Comparison of ENCODE assay signal across 8 cellular contexts in the genomic region with DNA sequence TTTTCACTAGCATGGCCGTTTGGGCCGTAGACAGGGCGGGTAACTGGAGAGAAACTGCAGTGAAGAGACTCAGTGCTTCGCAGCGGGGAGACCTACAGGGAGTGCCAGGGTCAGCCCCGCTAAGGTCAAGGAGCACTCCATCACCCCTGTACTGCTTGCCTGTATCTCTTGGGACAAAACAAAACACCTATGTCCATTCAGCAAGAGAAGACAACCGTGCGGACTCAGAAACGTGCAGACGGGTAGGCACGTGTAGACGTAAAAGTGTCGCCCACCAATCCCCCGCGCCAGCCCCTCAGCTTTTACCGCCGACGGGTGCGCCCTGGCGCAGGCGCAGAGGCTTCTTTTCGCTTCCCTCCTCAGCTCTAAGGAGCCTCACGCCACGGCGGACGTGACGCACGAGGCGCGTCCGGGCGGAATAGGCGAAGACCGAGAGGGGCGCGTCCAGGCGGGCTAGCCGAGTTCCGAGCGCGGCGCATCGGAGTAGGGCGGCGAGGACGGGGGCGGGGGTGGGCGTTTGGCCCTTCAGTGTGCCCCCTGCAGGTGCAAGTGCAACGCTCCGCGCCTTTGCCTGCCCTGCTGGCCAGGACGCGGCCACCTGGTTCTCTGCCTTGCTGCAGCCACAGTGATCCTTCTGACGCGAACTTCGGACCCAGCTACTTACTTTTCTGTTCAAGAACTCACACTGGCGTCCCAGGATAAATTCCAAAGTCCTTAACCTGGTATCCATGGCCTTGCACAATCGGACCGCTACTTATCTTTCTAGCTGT. TPM values are rescaled to one million over a fixed set of nuclear protein-coding genes. Genes with fewer than 3 reads are reported as not detected.
DNase-seq lines count a peak whose midpoint lies in the region; ATAC-seq and TF ChIP-seq lines count a peak whose summit lies in the region.

No MANE protein-coding gene starts in this region.

- peak overlapping the region; percentile 92 for H3K27ac Mint-ChIP-seq in activated T-helper 17 cell treated with anti-CD3 and anti-CD28 coated beads, Interleukin-2, amount 50 U/mL, for 72 hours
- H3K27ac Mint-ChIP-seq in natural killer cell: peak overlapping the region; percentile 89 to 96

- intact Hi-C loops in natural killer cell (cut with micrococcal nuclease): loop anchor here (10.0 kb wide), 2 partner anchors 369 to 749 kb away; a partner anchor contains a TSS

- peaks cover 13% of the 10 kb centered on the region for H3K4me1 Mint-ChIP-seq in activated T-helper 17 cell treated with anti-CD3 and anti-CD28 coated beads, Interleukin-2, amount 50 U/mL, for 72 hours
- H3K4me1 Mint-ChIP-seq in natural killer cell: peaks cover 45 to 51% of the 10 kb centered on the region in 2 donors

- TF ChIP-seq CTCF in fibroblast of mammary gland (conservative IDR thresholded peaks at IDR 0.05; ENCODE audit: control insufficient read depth, insufficient read depth, low read depth, low read length) (peak; percentile 32), natural killer cell (IDR thresholded peaks at IDR 0.05) (peak; percentile 62)

- H3K4me3 ChIP-seq in fibroblast of mammary gland (ENCODE audit: control insufficient read depth, low read depth, low read length): peak overlapping the region; percentile 72

- H3K4me3 Mint-ChIP-seq in activated T-helper 17 cell treated with anti-CD3 and anti-CD28 coated beads, Interleukin-2, amount 50 U/mL, for 72 hours: peak overlapping the region; percentile 94
- peak overlapping the region; percentile 90 for H3K4me3 Mint-ChIP-seq in natural killer cell

- H3K36me3 Mint-ChIP-seq in activated T-helper 17 cell treated with anti-CD3 and anti-CD28 coated beads, Interleukin-2, amount 50 U/mL, for 72 hours (ENCODE audit: low read depth): peaks cover 12% of the 10 kb centered on the region
- no peaks in the 10 kb centered on the region for H3K36me3 Mint-ChIP-seq in natural killer cell

- no peaks in the 10 kb centered on the region for H3K27me3 Mint-ChIP-seq in activated T-helper 17 cell treated with anti-CD3 and anti-CD28 coated beads, Interleukin-2, amount 50 U/mL, for 72 hours
- no peaks in the 10 kb centered on the region for H3K27me3 Mint-ChIP-seq in natural killer cell (ENCODE audit: low read depth in 2 of 2)

- H3K9me3 Mint-ChIP-seq in activated T-helper 17 cell treated with anti-CD3 and anti-CD28 coated beads, Interleukin-2, amount 50 U/mL, for 72 hours: no peaks in the 10 kb centered on the region
- no peaks in the 10 kb centered on the region for H3K9me3 Mint-ChIP-seq in natural killer cell

- DNase-seq in ELR (ENCODE audit: low read depth) (peak; percentile 98), GOT3 (lab: John Stamatoyannopoulos, UW) (peak; percentile 79), LHCN-M2 (ENCODE audit: low read depth) (peak; percentile 94), RKO (ENCODE audit: low spot score) (peak; percentile 95), fibroblast of mammary gland (ENCODE audit: low read depth) (peak; percentile 93), natural killer cell (peak; percentile 90)
- DNase-seq in stimulated activated naive CD4-positive, alpha-beta T cell (lab: John Stamatoyannopoulos, UW): peak; percentile 87 to 96 (median 92)

- ATAC-seq in activated T-helper 17 cell treated with anti-CD3 and anti-CD28 coated beads, Interleukin-2, amount 50 U/mL, for 72 hours (replicated peaks): peak; percentile 72
- peak; percentile 75 to 93 (median 80) for ATAC-seq in natural killer cell

RNA-seq across cellular contexts. Expression of a gene that starts 3.3 kb away (rescaled TPM):
- total RNA-seq in LHCN-M2 (2014; rRNA removed) (12.7 and 16.8 TPM in 2 replicates), natural killer cell (10 to 100 TPM; 32.6 to 73.9 (median 52.7) TPM)
- 4.8 TPM for polyA plus RNA-seq in LHCN-M2 (2012)
- 100 to 1,000 TPM in 1 of 2 donors, 10 to 100 TPM in 1; 98.7 to 116 TPM for total RNA-seq in activated T-helper 17 cell treated with anti-CD3 and anti-CD28 coated beads, Interleukin-2, amount 50 U/mL, for 72 hours

Comparison
In these comparisons a context has a peak if more than half of its experiments do, and no peak if none do; other contexts are left out.
1. Peak in every context shown above with its lines: DNase-seq, ATAC-seq and H3K4me3 ChIP-seq.